8 cellular contexts compared by ENCODE assay signal in genomic region chr14:55191881-55192616, GRCh38. TPM values are rescaled to one million over a fixed set of nuclear protein-coding genes. Genes with fewer than 3 reads are reported as not detected.
A peak's percentile ranks its signal among the peaks of the same experiment; 100 is the strongest.
DNase-seq lines count a peak whose midpoint lies in the region; TF ChIP-seq lines count a peak whose summit lies in the region.

No MANE protein-coding gene starts in this region.

- H3K9me3 Mint-ChIP-seq in progenitor cell of endocrine pancreas (ENCODE audit: low read depth), result no peaks in the 10 kb centered on the region

- TF ChIP-seq CTCF in epithelial cell of proximal tubule (conservative IDR thresholded peaks at IDR 0.05; ENCODE audit: low read depth, low read length), result no peak
- no peak for TF ChIP-seq CTCF in progenitor cell of endocrine pancreas (IDR thresholded peaks at IDR 0.05; ENCODE audit: unreplicated experiment)

- peak overlapping the region; percentile 98 for H3K4me3 Mint-ChIP-seq in progenitor cell of endocrine pancreas (ENCODE audit: low read depth)

- H3K27me3 Mint-ChIP-seq in progenitor cell of endocrine pancreas, result no peaks in the 10 kb centered on the region

- H3K36me3 Mint-ChIP-seq in progenitor cell of endocrine pancreas (ENCODE audit: insufficient read depth), result no peaks in the 10 kb centered on the region

- H3K27ac Mint-ChIP-seq in progenitor cell of endocrine pancreas, result peak overlapping the region; percentile 6

- H3K4me3 ChIP-seq in epithelial cell of proximal tubule (ENCODE audit: low read depth, low read length), result peak overlapping the region; percentile 86

- DNase-seq in activated T-cell treated with anti-CD3 and anti-CD28 coated beads for 4 hours (peak; percentile 2), OCI-M2 (lab: John Stamatoyannopoulos, UW; ENCODE audit: unreplicated experiment) (peak; percentile 38), epithelial cell of proximal tubule (ENCODE audit: low read depth) (no peak), progenitor cell of endocrine pancreas (ENCODE audit: low spot score, unreplicated experiment) (no peak), KG1 (lab: John Stamatoyannopoulos, UW) (no peak), HK-2 (ENCODE audit: unreplicated experiment) (no peak), NCI-H446 treated with DMSO at 0.1 percent for 48 hours (lab: John Stamatoyannopoulos, UW) (no peak)
- DNase-seq in activated T-cell treated with anti-CD3 and anti-CD28 coated beads, Interleukin-2, amount 50 U/mL, for 48 hours, result no peak

- peaks cover 21% of the 10 kb centered on the region for H3K4me1 Mint-ChIP-seq in progenitor cell of endocrine pancreas (ENCODE audit: low read depth)

RNA-seq across cellular contexts. Expression of gene DLGAP5, which starts 0.7 kb away (rescaled TPM):
- total RNA-seq in epithelial cell of proximal tubule (58.4 and 68.8 TPM in 2 replicates), progenitor cell of endocrine pancreas (31.2 and 32.9 TPM in 2 replicates)

Comparison
In these comparisons a context has a peak if more than half of its experiments do, and no peak if none do; other contexts are left out.
1. DNase-seq: peak in activated T-cell treated with anti-CD3 and anti-CD28 coated beads for 4 hours (single experiment) and OCI-M2 (single experiment); none in activated T-cell treated with anti-CD3 and anti-CD28 coated beads, Interleukin-2, amount 50 U/mL, for 48 hours (0 of 2), epithelial cell of proximal tubule (single experiment), progenitor cell of endocrine pancreas (single experiment), KG1 (single experiment), HK-2 (single experiment) and NCI-H446 treated with DMSO at 0.1 percent for 48 hours (single experiment).